Comparison of ENCODE assay signal across 8 cellular contexts in the genomic region with DNA sequence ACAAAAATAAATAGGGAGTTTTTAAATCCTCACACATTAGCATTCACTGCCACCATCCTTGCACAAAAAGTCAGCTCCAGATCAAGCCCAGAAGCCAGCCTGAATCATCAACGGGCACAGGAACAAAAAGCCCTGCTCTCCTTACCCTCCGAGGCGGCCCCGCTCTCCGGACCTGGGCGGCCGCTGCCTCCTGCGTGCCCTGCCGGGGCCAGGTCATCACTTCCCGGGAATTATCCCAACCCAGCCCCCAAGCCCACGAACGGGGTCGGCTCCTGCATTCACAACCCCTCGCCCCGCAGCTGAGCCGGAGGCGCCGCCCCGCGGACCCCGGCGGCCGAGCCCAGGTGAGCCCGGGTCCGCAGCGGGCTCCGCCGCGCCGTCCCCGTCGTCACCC. TPM values are rescaled to one million over a fixed set of nuclear protein-coding genes. Genes with fewer than 3 reads are reported as not detected.
DNase-seq lines count a peak whose midpoint lies in the region; ATAC-seq and TF ChIP-seq lines count a peak whose summit lies in the region.

No MANE protein-coding gene starts in this region.

- in situ Hi-C loops in Panc1 (cut with HindIII; ENCODE audit: low pct_unique_long_range_greater_than_20kb, low sequenced_read_pairs) = no loop called here

- H3K4me3 ChIP-seq in Panc1 (ENCODE audit: low read depth in 2 of 2, low read length in 2 of 2) = peak overlapping the region; percentile 86 to 97
- peak overlapping the region; percentile 82 for H3K4me3 ChIP-seq in epithelial cell of proximal tubule (ENCODE audit: low read depth, low read length)
- H3K4me3 ChIP-seq in ovary = peak overlapping the region; percentile 100

- ATAC-seq in GM21360 (IDR thresholded peaks at IDR 0.05; ENCODE audit: unreplicated experiment) (peak; percentile 6), Panc1 (no peak), GM18858 (IDR thresholded peaks at IDR 0.05; ENCODE audit: unreplicated experiment) (no peak), GM18861 (IDR thresholded peaks at IDR 0.05; ENCODE audit: unreplicated experiment) (no peak), GM18498 (IDR thresholded peaks at IDR 0.05; ENCODE audit: unreplicated experiment) (no peak)

- intact Hi-C loops in Panc1 (cut with micrococcal nuclease; ENCODE audit: unreplicated experiment) = no loop called here
- intact Hi-C loops in ovary (cut with DNase I) = no loop called here

- TF ChIP-seq CTCF in Panc1 (IDR thresholded peaks at IDR 0.05) (no peak), epithelial cell of proximal tubule (conservative IDR thresholded peaks at IDR 0.05; ENCODE audit: low read depth, low read length) (no peak), ovary (IDR thresholded peaks at IDR 0.05) (no peak)

- H3K36me3 ChIP-seq in Panc1 (ENCODE audit: control insufficient read depth, insufficient read depth, low read length) = peaks cover 10% of the 10 kb centered on the region
- no peaks in the 10 kb centered on the region for H3K36me3 ChIP-seq in ovary

- no peaks in the 10 kb centered on the region for H3K9me3 ChIP-seq in Panc1 (ENCODE audit: control insufficient read depth, insufficient read depth, low read depth, low read length)
- no peaks in the 10 kb centered on the region for H3K9me3 ChIP-seq in ovary

- H3K27me3 ChIP-seq in Panc1 (ENCODE audit: control insufficient read depth, insufficient read depth, low read length) = no peaks in the 10 kb centered on the region
- H3K27me3 ChIP-seq in ovary = no peaks in the 10 kb centered on the region

- no peak for TF ChIP-seq EP300 in ovary (IDR thresholded peaks at IDR 0.05)

- no TSS peak for BruUV-seq in Panc1 (replicated peaks; lab: Mats Ljungman, UMichigan)

- CTCF ChIA-PET in Panc1 (lab: Charles Lee) = interaction anchor here (1.2 kb wide), 1 partner anchor 12 kb away, joined by 4 read pairs; no protein-coding TSS in a partner anchor

- no peak for DNase-seq in Panc1 (ENCODE audit: low read depth, low spot score)
- no peak for DNase-seq in epithelial cell of proximal tubule (ENCODE audit: low read depth)
- no peak for DNase-seq in ovary
- DNase-seq in activated CD4-positive, alpha-beta T cell treated with anti-CD3 and anti-CD28 coated beads, Interleukin-2, amount 50 U/mL, for 1 hour = no peak

- WGBS in ovary, 3 donors = 0 to 1% (median 0%) methylated on average over 28 to 32 of the region's 32 CpGs

- POLR2A ChIA-PET in Panc1 (lab: Charles Lee) = interaction anchor here (0.5 to 0.6 kb wide), 2 partner anchors 10 to 466 kb away, joined by 3 to 7 read pairs; no protein-coding TSS in a partner anchor

- H3K4me1 ChIP-seq in Panc1 (ENCODE audit: control insufficient read depth, insufficient read depth, low read length) = peaks cover 46% of the 10 kb centered on the region
- H3K4me1 ChIP-seq in ovary (ENCODE audit: insufficient read depth) = peaks cover 12% of the 10 kb centered on the region

- H3K27ac ChIP-seq in Panc1 (ENCODE audit: low read length) (peak overlapping the region; percentile 81), ovary (peak overlapping the region; percentile 97 to 100)

- no peak for TF ChIP-seq POLR2A in ovary (IDR thresholded peaks at IDR 0.05)

RNA-seq across cellular contexts. Expression of gene DNAJB1, which starts 0.8 kb away (rescaled TPM):
- total RNA-seq in Panc1 (2021; ENCODE audit: unreplicated experiment) (149 TPM), epithelial cell of proximal tubule (83.3 and 116 TPM in 2 replicates), ovary (100 to 1,000 TPM in 3 of 7 donors, 10 to 100 TPM in 4; 53.7 to 151 (median 75.1) TPM)
- 101 TPM for polyA plus RNA-seq in Panc1 (2012; ENCODE audit: insufficient read length)
- 100 to 1,000 TPM in 1 of 2 donors, 10 to 100 TPM in 1; 52.4 to 123 TPM for polyA plus RNA-seq in ovary

RNA-seq across cellular contexts. Expression of gene TECR, which starts 12.0 kb away (rescaled TPM):
- total RNA-seq in Panc1 (2021; ENCODE audit: unreplicated experiment) (233 TPM), epithelial cell of proximal tubule (57.7 and 95.3 TPM in 2 replicates), ovary (100 to 1,000 TPM in 2 of 7 donors, 10 to 100 TPM in 5; 22.3 to 115 (median 78.2) TPM)
- polyA plus RNA-seq in Panc1 (2012; ENCODE audit: insufficient read length) = 250 TPM
- 10 to 100 TPM; 92.4 to 97.4 TPM for polyA plus RNA-seq in ovary

RNA-seq across cellular contexts. Expression of gene GIPC1, which starts 21.5 kb away (rescaled TPM):
- total RNA-seq in Panc1 (2021; ENCODE audit: unreplicated experiment) = 160 TPM
- 339 TPM for polyA plus RNA-seq in Panc1 (2012; ENCODE audit: insufficient read length)
- 208 and 218 TPM in 2 replicates for total RNA-seq in epithelial cell of proximal tubule
- 10 to 100 TPM; 33.7 to 64.5 (median 41.8) TPM for total RNA-seq in ovary
- polyA plus RNA-seq in ovary = 10 to 100 TPM; 14.7 to 40.9 TPM

RNA-seq across cellular contexts. Expression of gene PTGER1, which starts 42.3 kb away (rescaled TPM):
- total RNA-seq in Panc1 (2021; ENCODE audit: unreplicated experiment) (2.2 TPM), epithelial cell of proximal tubule (4.5 and 16.4 TPM in 2 replicates), ovary (under 1 TPM in 3 of 7 donors, not detected in 4; 0.18 to 0.92 (median 0.32) TPM)
- 3.2 TPM for polyA plus RNA-seq in Panc1 (2012; ENCODE audit: insufficient read length)
- polyA plus RNA-seq in ovary = not detected

RNA-seq across cellular contexts. Expression of gene NDUFB7, which starts 54.4 kb away (rescaled TPM):
- 180 TPM for total RNA-seq in Panc1 (2021; ENCODE audit: unreplicated experiment)
- 341 TPM for polyA plus RNA-seq in Panc1 (2012; ENCODE audit: insufficient read length)
- 400 and 402 TPM in 2 replicates for total RNA-seq in epithelial cell of proximal tubule
- total RNA-seq in ovary = 100 to 1,000 TPM in 6 of 7 donors, 10 to 100 TPM in 1; 86.9 to 429 (median 143) TPM
- 100 to 1,000 TPM in 1 of 2 donors, not detected in 1; 317 TPM for polyA plus RNA-seq in ovary
